8 cellular contexts compared by ENCODE assay signal in genomic region chr12:108838194-108839010, GRCh38. TPM values are rescaled to one million over a fixed set of nuclear protein-coding genes. Genes with fewer than 3 reads are reported as not detected.
A peak's percentile ranks its signal among the peaks of the same experiment; 100 is the strongest.
DNase-seq lines count a peak whose midpoint lies in the region; ATAC-seq and TF ChIP-seq lines count a peak whose summit lies in the region.

No MANE protein-coding gene starts in this region.

- peak overlapping the region in 6 of 7 donors; percentile 32 to 87 (median 72) for H3K4me3 Mint-ChIP-seq in CD8-positive, alpha-beta memory T cell

- H2AFZ ChIP-seq in OCI-LY7 (ENCODE audit: low read length) = no peak overlapping the region

- H3K4me2 ChIP-seq in skeletal muscle satellite cell (ENCODE audit: low read length) = peak overlapping the region; percentile 32
- no peak overlapping the region for H3K4me2 ChIP-seq in OCI-LY7 (ENCODE audit: low read length)

- intact Hi-C loops in left ventricle myocardium superior (cut with micrococcal nuclease) = no loop called here
- intact Hi-C loops in OCI-LY7 (cut with micrococcal nuclease; ENCODE audit: unreplicated experiment) = no loop called here

- peaks cover 3 to 33% (median 4%) of the 10 kb centered on the region in 3 donors for H3K36me3 Mint-ChIP-seq in CD8-positive, alpha-beta memory T cell

- no peaks in the 10 kb centered on the region for H3K79me2 ChIP-seq in OCI-LY7 (ENCODE audit: insufficient read depth, low read depth, low read length)

- H3K27me3 ChIP-seq in CD8-positive, alpha-beta memory T cell (ENCODE audit: insufficient read depth, low read length, poor library complexity, severe bottlenecking) = no peaks in the 10 kb centered on the region
- no peaks in the 10 kb centered on the region for H3K27me3 ChIP-seq in skeletal muscle satellite cell (ENCODE audit: control insufficient read depth, insufficient read depth, low read length)

- H3K27ac ChIP-seq in CD8-positive, alpha-beta memory T cell (ENCODE audit: low read depth, low read length) = peak overlapping the region; percentile 45
- H3K27ac ChIP-seq in OCI-LY7 (ENCODE audit: low read depth, low read length, poor library complexity, severe bottlenecking) = no peak overlapping the region

- no peaks in the 10 kb centered on the region for H3K9me2 ChIP-seq in OCI-LY7 (ENCODE audit: insufficient read depth, low read length)

- peak in 4 of 5 donors; percentile 49 to 80 (median 60) for DNase-seq in CD8-positive, alpha-beta memory T cell
- peak; percentile 20 for DNase-seq in activated naive CD8-positive, alpha-beta T cell treated with anti-CD3 and anti-CD28 coated beads, Interleukin-2, amount 50 U/mL, for 16 hours (ENCODE audit: low read depth, low spot score)
- DNase-seq in left ventricle myocardium superior (peak; percentile 91), OCI-LY7 (ENCODE audit: low spot score) (no peak)

- H3K9me3 ChIP-seq in CD8-positive, alpha-beta memory T cell (ENCODE audit: low read length) = no peaks in the 10 kb centered on the region
- H3K9me3 ChIP-seq in skeletal muscle satellite cell (replicated peaks; ENCODE audit: low read length) (no peaks in the 10 kb centered on the region), OCI-LY7 (ENCODE audit: low read length) (no peaks in the 10 kb centered on the region)

- peaks cover 5% of the 10 kb centered on the region for H3K36me3 ChIP-seq in CD8-positive, alpha-beta memory T cell (ENCODE audit: insufficient read depth, low read length)
- H3K36me3 ChIP-seq in skeletal muscle satellite cell (ENCODE audit: insufficient read depth, low read length) (peaks cover 70% of the 10 kb centered on the region), OCI-LY7 (ENCODE audit: insufficient read depth, low read length) (no peaks in the 10 kb centered on the region; the same call in 1 of the 2 replicates)

- CTCF ChIA-PET in CD8-positive, alpha-beta memory T cell (lab: Charles Lee) = interaction anchor here (0.8 to 1.3 kb wide), 4 partner anchors 35 to 279 kb away, joined by 3 to 4 read pairs (median 3); no protein-coding TSS in a partner anchor
- CTCF ChIA-PET in OCI-LY7 (lab: Charles Lee; ENCODE audit: unreplicated experiment) = interaction anchor here (0.5 kb wide), 1 partner anchor 21 kb away, joined by 4 read pairs; no protein-coding TSS in a partner anchor

- POLR2A ChIA-PET in CD8-positive, alpha-beta memory T cell (lab: Charles Lee) = interaction anchor here (1.4 to 2.1 kb wide), 2 partner anchors 19 to 278 kb away, joined by 5 to 12 read pairs; partner anchors contain the start of genes SART3 and SSH1
- POLR2A ChIA-PET in OCI-LY7 (lab: Charles Lee) = interaction anchor here (0.5 kb wide), 1 partner anchor 92 kb away, joined by 3 read pairs; no protein-coding TSS in a partner anchor

- no peaks in the 10 kb centered on the region for H3K9me3 Mint-ChIP-seq in CD8-positive, alpha-beta memory T cell

- no TSS peak for BruUV-seq in OCI-LY7 (replicated peaks; lab: Mats Ljungman, UMichigan)

- peaks cover 43 to 56% (median 48%) of the 10 kb centered on the region in 3 donors for H3K4me1 Mint-ChIP-seq in CD8-positive, alpha-beta memory T cell

- no peak for TF ChIP-seq CTCF in OCI-LY7 (conservative IDR thresholded peaks at IDR 0.05; ENCODE audit: low read length)

- peak overlapping the region; percentile 73 to 98 (median 92) for H3K27ac Mint-ChIP-seq in CD8-positive, alpha-beta memory T cell

- H3K27me3 Mint-ChIP-seq in CD8-positive, alpha-beta memory T cell = peaks cover 0 to 2% of the 10 kb centered on the region in 2 donors

- H3K9ac ChIP-seq in skeletal muscle satellite cell (ENCODE audit: low read depth, low read length) = peak overlapping the region; percentile 85

- ATAC-seq in GM19463 (IDR thresholded peaks at IDR 0.05; ENCODE audit: unreplicated experiment) (peak; percentile 100), HG03575 (IDR thresholded peaks at IDR 0.05; ENCODE audit: extremely low read depth, insufficient number of reproducible peaks, low FRiP score, unreplicated experiment) (peak; percentile 43), SK-N-SH treated with all-trans-retinoic acid at 6 μM for 48 hours (peak; percentile 90), left ventricle myocardium superior (peak; percentile 90)

- H3K4me3 ChIP-seq in CD8-positive, alpha-beta memory T cell (ENCODE audit: low read length) = peak overlapping the region; percentile 2
- H3K4me3 ChIP-seq in skeletal muscle satellite cell (ENCODE audit: low read length) = peak overlapping the region; percentile 14
- no peak overlapping the region for H3K4me3 ChIP-seq in OCI-LY7 (ENCODE audit: low read depth, low read length, poor library complexity, severe bottlenecking)

- H3K4me1 ChIP-seq in CD8-positive, alpha-beta memory T cell (ENCODE audit: insufficient read depth, low read length) = peaks cover 24% of the 10 kb centered on the region
- H3K4me1 ChIP-seq in skeletal muscle satellite cell (ENCODE audit: control insufficient read depth, insufficient read depth, low read length) = peaks cover 70% of the 10 kb centered on the region
- H3K4me1 ChIP-seq in OCI-LY7 (ENCODE audit: insufficient read depth, low read length, poor library complexity, severe bottlenecking) = peaks cover 5% of the 10 kb centered on the region

- no peaks in the 10 kb centered on the region for H4K20me1 ChIP-seq in OCI-LY7 (ENCODE audit: insufficient read depth, low read length)

TF ChIP-seq in SK-N-SH treated with all-trans-retinoic acid at 6 μM for 48 hours, 23 proteins besides CTCF, POLR2A, EP300 and RAD21 (continues in another document):
- TF ChIP-seq POU6F1 (CRISPR knock-in tag; IDR thresholded peaks at IDR 0.05; ENCODE audit: borderline replicate concordance, low read depth) (0 out of 2 replicates have a peak, but pooled peaks have one; percentile 22), ISL1 (CRISPR knock-in tag; IDR thresholded peaks at IDR 0.05) (peak; percentile 77), OSR1 (CRISPR knock-in tag; IDR thresholded peaks at IDR 0.05) (no peak; the same call in 1 of the 2 replicates), SNAI2 (CRISPR knock-in tag; IDR thresholded peaks at IDR 0.05) (peak; percentile 98), PATZ1 (CRISPR knock-in tag; IDR thresholded peaks at IDR 0.05; ENCODE audit: borderline replicate concordance) (peak; percentile 92), TSHZ2 (CRISPR knock-in tag; IDR thresholded peaks at IDR 0.05) (peak; percentile 90)

RNA-seq across cellular contexts. Expression of gene SSH1, which starts 19.0 kb away (rescaled TPM):
- total RNA-seq in CD8-positive, alpha-beta memory T cell = 10 to 100 TPM; 38.4 to 42.4 TPM
- polyA plus RNA-seq in CD8-positive, alpha-beta memory T cell = 12.0 TPM
- 31.2 TPM for total RNA-seq in left ventricle myocardium superior
- 9.1 and 12.2 TPM in 2 replicates for total RNA-seq in skeletal muscle satellite cell (2012; rRNA removed)
- 5.3 and 8.0 TPM in 2 replicates for total RNA-seq in OCI-LY7 (2014; rRNA removed; shearing (Covaris generic))
- 16.6 and 17.2 TPM in 2 replicates for total RNA-seq in OCI-LY7 (2022)

RNA-seq across cellular contexts. Expression of gene DAO, which starts 41.5 kb away (rescaled TPM):
- total RNA-seq in CD8-positive, alpha-beta memory T cell = not detected
- polyA plus RNA-seq in CD8-positive, alpha-beta memory T cell = not detected
- total RNA-seq in left ventricle myocardium superior = not detected
- total RNA-seq in skeletal muscle satellite cell (2012; rRNA removed) = not detected in 2 replicates
- not detected in 2 replicates for total RNA-seq in OCI-LY7 (2014; rRNA removed; shearing (Covaris generic))
- not detected in 2 replicates for total RNA-seq in OCI-LY7 (2022)

Comparison
In these comparisons a context has a peak if more than half of its experiments do, and no peak if none do; other contexts are left out.
1. ATAC-seq: peak in every context shown above with its lines; median percentile 100 in GM19463; 90 in SK-N-SH treated with all-trans-retinoic acid at 6 μM for 48 hours; 90 in left ventricle myocardium superior; 43 in HG03575.